Comparison of ENCODE assay signal across 24 cellular contexts in the genomic region with DNA sequence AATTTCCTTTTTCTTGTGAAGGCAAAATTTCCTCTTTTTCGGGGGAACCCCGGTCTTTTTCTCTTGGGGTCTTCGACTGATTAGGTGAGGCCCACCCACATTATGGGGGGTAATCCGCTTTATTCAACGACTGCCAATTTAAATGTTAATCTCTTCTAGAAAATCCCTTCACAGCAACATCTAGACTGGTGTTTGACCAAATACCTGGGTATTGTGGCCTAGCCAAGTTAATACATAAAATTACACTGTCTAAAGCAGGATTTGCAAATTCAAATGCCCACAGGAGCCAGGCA.
"Had no signal": no experiment of that assay in that cellular context is flagged by ENCODE, and none has a peak within 500 bp of the region (broad histone marks: within the 10 kb centered on the region; RNA-seq: fewer than 3 reads in every experiment).

No MANE protein-coding gene starts in this region.

- ATAC-seq: PC-3 had no signal

- H3K4me3 Mint-ChIP-seq: activated B cell treated with CpG ODN at 0.5 μM for 24 hours; activated CD4-positive, alpha-beta memory T cell treated with anti-CD3 and anti-CD28 coated beads, Interleukin-2, amount 10 ng/mL, durations not matched to agents 7 days and 5 days; activated naive CD4-positive, alpha-beta T cell treated with anti-CD3 and anti-CD28 coated beads, Interleukin-2, amount 50 U/mL, for 24 hours; brain; central memory CD8-positive, alpha-beta T cell; T-helper 1 cell treated with Interleukin-12 subunit alpha and Interleukin-12 subunit beta and Interleukin-4 antibody, amounts not matched to agents 30 μg/mL and 1 μg/mL, for 36 hours had no signal

- DNase-seq: activated B cell treated with CpG ODN at 0.5 μM for 24 hours; activated CD4-positive, alpha-beta memory T cell treated with anti-CD3 and anti-CD28 coated beads, Interleukin-2, amount 10 ng/mL, durations not matched to agents 7 days and 5 days; activated CD4-positive, alpha-beta T cell treated with anti-CD3 and anti-CD28 coated beads for 1 hour; activated CD4-positive, alpha-beta T cell treated with anti-CD3 and anti-CD28 coated beads, Interleukin-2, amount 50 U/mL, for 1 hour; activated effector memory CD4-positive, alpha-beta T cell treated with Interleukin-2 at 50 U/mL for 16 hours; activated naive CD4-positive, alpha-beta T cell; activated T-cell treated with anti-CD3 and anti-CD28 coated beads for 4 hours; amygdala; KG1; NCI-H1048; NCI-H146; NCI-H1930; NCI-H2171; NCI-H2227 treated with DMSO at 0.1 percent for 48 hours; NCI-H446 treated with DMSO at 0.1 percent for 48 hours; NCI-H526; PC-3; SHP77 treated with DMSO at 0.1 percent for 48 hours had no signal

- H3K27me3 Mint-ChIP-seq: activated B cell treated with CpG ODN at 0.5 μM for 24 hours; activated CD4-positive, alpha-beta memory T cell treated with anti-CD3 and anti-CD28 coated beads, Interleukin-2, amount 10 ng/mL, durations not matched to agents 7 days and 5 days; activated naive CD4-positive, alpha-beta T cell treated with anti-CD3 and anti-CD28 coated beads, Interleukin-2, amount 50 U/mL, for 24 hours; brain; central memory CD8-positive, alpha-beta T cell had no signal

- FAIRE-seq: astrocyte, RCC 7860 had no signal

- H3K27ac Mint-ChIP-seq: activated B cell treated with CpG ODN at 0.5 μM for 24 hours; activated CD4-positive, alpha-beta memory T cell treated with anti-CD3 and anti-CD28 coated beads, Interleukin-2, amount 10 ng/mL, durations not matched to agents 7 days and 5 days; brain; T-helper 1 cell treated with Interleukin-12 subunit alpha and Interleukin-12 subunit beta and Interleukin-4 antibody, amounts not matched to agents 30 μg/mL and 1 μg/mL, for 36 hours had no signal

- H3K4me1 Mint-ChIP-seq: brain had no signal
